Comparison of ENCODE assay signal across 1 cellular context in genomic region chr6:41191569-41191968, GRCh38.
TF ChIP-seq lines count a peak whose summit lies in the region.

No MANE protein-coding gene starts in this region.

TF ChIP-seq in IMR-90, 13 proteins besides CTCF, POLR2A, EP300 and RAD21 (continued from another document):
- TF ChIP-seq USF2 (IDR thresholded peaks at IDR 0.05; ENCODE audit: low read depth, low read length) (no peak), MAFK (IDR thresholded peaks at IDR 0.05; ENCODE audit: low read depth, low read length) (no peak), RCOR1 (IDR thresholded peaks at IDR 0.05; ENCODE audit: insufficient replicate concordance, low read length) (no peak), SMC3 (IDR thresholded peaks at IDR 0.05; ENCODE audit: low read depth, low read length) (no peak), NFE2L2 (IDR thresholded peaks at IDR 0.05; ENCODE audit: low read depth, low read length) (no peak), CHD1 (IDR thresholded peaks at IDR 0.05; ENCODE audit: low read depth, low read length) (no peak)
- TF ChIP-seq, protein P1, sequence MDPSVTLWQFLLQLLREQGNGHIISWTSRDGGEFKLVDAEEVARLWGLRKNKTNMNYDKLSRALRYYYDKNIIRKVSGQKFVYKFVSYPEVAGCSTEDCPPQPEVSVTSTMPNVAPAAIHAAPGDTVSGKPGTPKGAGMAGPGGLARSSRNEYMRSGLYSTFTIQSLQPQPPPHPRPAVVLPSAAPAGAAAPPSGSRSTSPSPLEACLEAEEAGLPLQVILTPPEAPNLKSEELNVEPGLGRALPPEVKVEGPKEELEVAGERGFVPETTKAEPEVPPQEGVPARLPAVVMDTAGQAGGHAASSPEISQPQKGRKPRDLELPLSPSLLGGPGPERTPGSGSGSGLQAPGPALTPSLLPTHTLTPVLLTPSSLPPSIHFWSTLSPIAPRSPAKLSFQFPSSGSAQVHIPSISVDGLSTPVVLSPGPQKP (IDR thresholded peaks at IDR 0.05; ENCODE audit: borderline replicate concordance, low read depth, low read length): no peak
